28 cellular contexts compared by ENCODE assay signal in the genomic region with DNA sequence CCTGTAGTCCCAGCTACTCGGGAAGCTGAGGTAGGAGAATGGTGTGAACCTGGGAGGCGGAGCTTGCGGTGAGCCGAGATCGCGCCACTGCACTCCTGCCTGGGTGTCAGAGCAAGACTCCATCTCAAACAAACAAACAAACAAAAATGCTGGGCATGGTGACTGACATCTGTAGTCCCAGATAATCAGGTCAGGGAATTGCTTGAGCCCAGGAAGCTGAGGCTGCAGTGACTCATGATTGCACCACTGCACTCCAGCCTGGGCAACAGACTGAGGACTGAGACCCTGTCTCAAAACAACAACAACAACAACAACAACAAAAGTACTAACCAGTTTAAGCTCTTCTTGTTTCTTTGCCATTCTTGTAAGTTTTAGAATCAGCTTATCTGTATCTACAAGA.
A peak's percentile ranks its signal among the peaks of the same experiment; 100 is the strongest.
DNase-seq lines count a peak whose midpoint lies in the region; ATAC-seq and TF ChIP-seq lines count a peak whose summit lies in the region.
"Had no signal": no experiment of that assay in that cellular context is flagged by ENCODE, and none has a peak within 500 bp of the region (broad histone marks: within the 10 kb centered on the region; RNA-seq: fewer than 3 reads in every experiment).

No MANE protein-coding gene starts in this region.

- CTCF ChIA-PET in PC-3 (lab: Charles Lee) = interaction anchor here (0.7 kb wide), 1 partner anchor 64 kb away, joined by 3 read pairs; no protein-coding TSS in a partner anchor

- DNase-seq in H9 (no peak), PC-3 (peak; percentile 21), erythroblast (lab: John Stamatoyannopoulos, UW) (peak; percentile 18 to 24), nephron progenitor cell (no peak), DMS79 (lab: John Stamatoyannopoulos, UW) (no peak), NCI-H748 (lab: John Stamatoyannopoulos, UW; ENCODE audit: unreplicated experiment) (no peak), mucosa of descending colon (no peak)
- DNase-seq: activated CD4-positive, alpha-beta T cell treated with anti-CD3 and anti-CD28 coated beads for 4 hours; activated naive CD4-positive, alpha-beta T cell treated with Interleukin-2 at 50 U/mL for 16 hours; activated T-cell treated with anti-CD3 and anti-CD28 coated beads, Interleukin-2, amount 50 U/mL, for 48 hours; amniotic stem cell; Calu3; heart right ventricle; HFFc6; left colon; NCI-H1694; NCI-H2171; NCI-H510A treated with DMSO at 0.1 percent for 48 hours; nucleus accumbens; stimulated activated CD4-positive, alpha-beta T cell treated with anti-CD3 and anti-CD28 coated beads, Interleukin-4, amount 100 ng/mL, for 24 hours; stimulated activated naive CD4-positive, alpha-beta T cell treated with Interleukin-2 at 50 U/mL for 16 hours; T-helper 17 cell; testis; uterus had no signal

- no peaks in the 10 kb centered on the region for H3K36me3 ChIP-seq in PC-3 (ENCODE audit: low read depth, low read length)
- H3K36me3 ChIP-seq in mucosa of descending colon (ENCODE audit: low read depth) = no peaks in the 10 kb centered on the region
- H3K36me3 ChIP-seq: heart right ventricle, uterus had no signal

- no peaks in the 10 kb centered on the region for H3K4me1 Mint-ChIP-seq in H9
- peaks cover 5% of the 10 kb centered on the region for H3K4me1 Mint-ChIP-seq in nephron progenitor cell
- H3K4me1 Mint-ChIP-seq: memory B cell, T-helper 17 cell had no signal

- H3K9me2 ChIP-seq in PC-3 (replicated peaks; ENCODE audit: low read length) = no peaks in the 10 kb centered on the region

- no peak overlapping the region for H2BK15ac ChIP-seq in H9 (ENCODE audit: low read depth, low read length)

- no peak overlapping the region for H4K5ac ChIP-seq in H9 (ENCODE audit: insufficient read length, low read depth, low read length)

- intact Hi-C loops in PC-3 (cut with micrococcal nuclease) = no loop called here
- intact Hi-C loops in mucosa of descending colon (cut with DNase I, micrococcal nuclease) = no loop called here

- no peak overlapping the region for H4K91ac ChIP-seq in H9 (ENCODE audit: insufficient read length, low read depth, low read length)

- no TSS peak for BruUV-seq in PC-3 (replicated peaks; lab: Mats Ljungman, UMichigan)

- no peak overlapping the region for H2BK12ac ChIP-seq in H9 (ENCODE audit: insufficient read length, low read depth, low read length)

- H3K79me2 ChIP-seq in H9 (ENCODE audit: insufficient read depth, low read length) (no peaks in the 10 kb centered on the region), PC-3 (ENCODE audit: low read length) (no peaks in the 10 kb centered on the region)

- H3K23ac ChIP-seq in H9 (ENCODE audit: insufficient read length, low read depth, low read length) = no peak overlapping the region

- no peak overlapping the region for H2BK20ac ChIP-seq in H9 (ENCODE audit: low read depth, low read length, poor library complexity, severe bottlenecking)

- peaks cover 8 to 17% of the 10 kb centered on the region in 2 experiments; a peak in 4 of 5 replicates for H3K9me3 Mint-ChIP-seq in H9
- peaks cover 32% of the 10 kb centered on the region for H3K9me3 Mint-ChIP-seq in nephron progenitor cell
- H3K9me3 Mint-ChIP-seq: HFFc6, memory B cell had no signal

- no peak overlapping the region for H3K56ac ChIP-seq in H9 (ENCODE audit: insufficient read length, low read depth, low read length)

- no peaks in the 10 kb centered on the region for H3K27me3 Mint-ChIP-seq in H9 (ENCODE audit: low read depth)
- H3K27me3 Mint-ChIP-seq in nephron progenitor cell (ENCODE audit: low read depth, poor library complexity) = peaks cover 3% of the 10 kb centered on the region
- H3K27me3 Mint-ChIP-seq: memory B cell, T-helper 17 cell had no signal

- no peak overlapping the region for H3K4ac ChIP-seq in H9 (ENCODE audit: low read depth, low read length)

- H3K18ac ChIP-seq in H9 (ENCODE audit: insufficient read length, low read depth, low read length) = peak overlapping the region; percentile 58

- no peak overlapping the region for H4K8ac ChIP-seq in H9 (replicated peaks; ENCODE audit: insufficient read length, low read depth, low read length)

- H3K36me3 Mint-ChIP-seq in H9 (ENCODE audit: insufficient read depth in 1 of 3, low read depth in 3 of 3) = peaks cover 12 to 30% (median 17%) of the 10 kb centered on the region in 3 experiments
- peaks cover 41% of the 10 kb centered on the region for H3K36me3 Mint-ChIP-seq in nephron progenitor cell (ENCODE audit: low read depth)

- H3F3A ChIP-seq in PC-3 (ENCODE audit: low read length, unreplicated experiment) = no peaks in the 10 kb centered on the region

- H3K23me2 ChIP-seq in H9 (ENCODE audit: insufficient read length, low read depth, low read length, poor library complexity, severe bottlenecking) = no peaks in the 10 kb centered on the region

- H3K27ac Mint-ChIP-seq in H9 (no peak overlapping the region), nephron progenitor cell (peak overlapping the region; percentile 18)
- H3K27ac Mint-ChIP-seq: HFFc6, memory B cell, T-helper 17 cell had no signal

- H3K9ac ChIP-seq in H9 (ENCODE audit: extremely low read depth, insufficient read length, low read length) (no peak overlapping the region), PC-3 (ENCODE audit: low read length) (no peak overlapping the region)

- no peak overlapping the region for H2BK5ac ChIP-seq in H9 (ENCODE audit: insufficient read length, low read length)

- H3K4me3 ChIP-seq in PC-3 (ENCODE audit: low read length) (no peak overlapping the region), mucosa of descending colon (no peak overlapping the region)
- H3K4me3 ChIP-seq: coronary artery, heart right ventricle, testis, uterus had no signal

- H3K9me3 ChIP-seq in H9 (ENCODE audit: control insufficient read depth, low read depth, low read length) (no peaks in the 10 kb centered on the region), PC-3 (ENCODE audit: low read length) (no peaks in the 10 kb centered on the region), mucosa of descending colon (no peaks in the 10 kb centered on the region)
- H3K9me3 ChIP-seq: testis, uterus had no signal

- POLR2A ChIA-PET in PC-3 (lab: Charles Lee; ENCODE audit: unreplicated experiment) = interaction anchor here (0.6 kb wide), 1 partner anchor 13 kb away, joined by 4 read pairs; no protein-coding TSS in a partner anchor

- H3K14ac ChIP-seq in H9 (ENCODE audit: insufficient read depth, low read length) = no peak overlapping the region

- no peak overlapping the region for H3T11ph ChIP-seq in H9 (ENCODE audit: low read length)

- H2AFZ ChIP-seq in H9 (ENCODE audit: low read length) = no peak overlapping the region
- no peak overlapping the region for H2AFZ ChIP-seq in PC-3 (ENCODE audit: low read length)

- no peak for TF ChIP-seq POLR2A in erythroblast (IDR thresholded peaks at IDR 0.05; ENCODE audit: low read length)

- TF ChIP-seq CTCF in H9 (conservative IDR thresholded peaks at IDR 0.05) (no peak), PC-3 (conservative IDR thresholded peaks at IDR 0.05; ENCODE audit: low read depth, low read length) (no peak), nephron progenitor cell (IDR thresholded peaks at IDR 0.05) (no peak), mucosa of descending colon (IDR thresholded peaks at IDR 0.05) (no peak)

- H3K4me2 ChIP-seq in H9 (ENCODE audit: insufficient read depth, insufficient read length, low read length) (no peak overlapping the region), PC-3 (ENCODE audit: low read length) (no peak overlapping the region)

- H2BK120ac ChIP-seq in H9 (ENCODE audit: low read depth, low read length, poor library complexity, severe bottlenecking) = no peak overlapping the region

- no peak overlapping the region for H2AK5ac ChIP-seq in H9 (ENCODE audit: insufficient read length, low read length)

- no CpG with 5 or more reads among the region's 6 CpGs for WGBS in H9 (ENCODE audit: extremely low coverage, insufficient read length, low lambda C conversion rate)

- no peaks in the 10 kb centered on the region for H3K4me1 ChIP-seq in H9 (ENCODE audit: insufficient read depth, low read length)
- no peaks in the 10 kb centered on the region for H3K4me1 ChIP-seq in PC-3 (ENCODE audit: insufficient read depth, low read length)
- no peaks in the 10 kb centered on the region for H3K4me1 ChIP-seq in mucosa of descending colon (ENCODE audit: low read depth)
- H3K4me1 ChIP-seq: heart right ventricle, testis, uterus had no signal

- ATAC-seq in PC-3 = no peak; the same call in 1 of the 2 replicates
- no peak for ATAC-seq in mucosa of descending colon
- ATAC-seq: heart right ventricle, left colon, Panc1, T-helper 17 cell had no signal

- H3K79me1 ChIP-seq in H9 (ENCODE audit: insufficient read depth, low read depth, low read length, poor library complexity, severe bottlenecking) = no peaks in the 10 kb centered on the region

- no peaks in the 10 kb centered on the region for H4K20me1 ChIP-seq in H9 (ENCODE audit: control insufficient read depth, insufficient read depth, insufficient read length)
- no peaks in the 10 kb centered on the region for H4K20me1 ChIP-seq in PC-3 (ENCODE audit: low read length)

- H3K27me3 ChIP-seq in H9 (ENCODE audit: insufficient read depth, low read length) = no peaks in the 10 kb centered on the region
- H3K27me3 ChIP-seq in PC-3 (ENCODE audit: low read length) = no peaks in the 10 kb centered on the region
- H3K27me3 ChIP-seq: heart right ventricle, testis, uterus had no signal

- H3K4me3 Mint-ChIP-seq in H9 = no peak overlapping the region
- H3K4me3 Mint-ChIP-seq in nephron progenitor cell = no peak overlapping the region
- H3K4me3 Mint-ChIP-seq: HFFc6, memory B cell, T-helper 17 cell had no signal

- H3K27ac ChIP-seq in H9 (ENCODE audit: insufficient read length, low read depth, low read length) = no peak overlapping the region
- no peak overlapping the region for H3K27ac ChIP-seq in PC-3 (ENCODE audit: low read length)
- H3K27ac ChIP-seq: C4-2B, coronary artery, heart right ventricle, testis, uterus had no signal

Comparison
In these comparisons a context has a peak if more than half of its experiments do, and no peak if none do; other contexts are left out.
1. DNase-seq: peak in PC-3 (single experiment) and erythroblast (2 of 2); none in H9 (single experiment), nephron progenitor cell (single experiment), DMS79 (single experiment), NCI-H748 (single experiment) and mucosa of descending colon (0 of 3).